Comparison of ENCODE assay signal across 2 cellular contexts in genomic region chr12:102429755-102430154, GRCh38.
TF ChIP-seq lines count a peak whose summit lies in the region.

No MANE protein-coding gene starts in this region.

TF ChIP-seq in K562, 482 proteins besides CTCF, POLR2A, EP300 and RAD21 (continued from another document and continues in another):
- TF ChIP-seq ZNF639 (CRISPR knock-in tag; conservative IDR thresholded peaks at IDR 0.05 in 1 of 2, IDR thresholded peaks at IDR 0.05 in 1 of 2) (peak in 1 of 2 experiments; percentile 52; a peak in 1 of 4 replicates), GABPA (tag; conservative IDR thresholded peaks at IDR 0.05; ENCODE audit: low read depth) (peak; percentile 35; the same call in 1 of the 2 replicates), GATA2 (CRISPR knock-in tag; IDR thresholded peaks at IDR 0.05) (no peak), CEBPB (tag; IDR thresholded peaks at IDR 0.05) (peak; percentile 62), JUND (IDR thresholded peaks at IDR 0.05; ENCODE audit: borderline replicate concordance, low read depth, low read length) (peak; percentile 37; the same call in 1 of the 2 replicates), JUND (tag; IDR thresholded peaks at IDR 0.05; ENCODE audit: borderline replicate concordance, low read depth, low read length) (peak; percentile 67; the same call in 1 of the 3 replicates), EHMT2 (IDR thresholded peaks at IDR 0.05) (0 out of 2 replicates have a peak, but pooled peaks have one; percentile 57), NR2C2 (CRISPR knock-in tag; IDR thresholded peaks at IDR 0.05) (no peak), NR2C2 (tag; IDR thresholded peaks at IDR 0.05) (peak; percentile 73; the same call in 1 of the 2 replicates), SMAD4 (CRISPR knock-in tag; conservative IDR thresholded peaks at IDR 0.05) (peak; percentile 85), ZNF584 (CRISPR knock-in tag; IDR thresholded peaks at IDR 0.05; ENCODE audit: low read depth) (peak; percentile 83; the same call in 1 of the 2 replicates), CBX1 (IDR thresholded peaks at IDR 0.05; ENCODE audit: low read depth) (no peak), TBL1XR1 (IDR thresholded peaks at IDR 0.05; ENCODE audit: low read length in 2 of 2) (peak in 1 of 2 experiments; percentile 72; a peak in 1 of 4 replicates), CCNT2 (IDR thresholded peaks at IDR 0.05; ENCODE audit: borderline replicate concordance, extremely low read depth, insufficient read length, low read depth, low read length) (peak; percentile 19), ZNF76 (CRISPR knock-in tag; IDR thresholded peaks at IDR 0.05; ENCODE audit: borderline replicate concordance) (peak; percentile 36; the same call in 1 of the 2 replicates), PBX2 (CRISPR knock-in tag; IDR thresholded peaks at IDR 0.05; ENCODE audit: low read depth) (no peak), PBX2 (tag; conservative IDR thresholded peaks at IDR 0.05; ENCODE audit: low read depth) (peak; percentile 55; the same call in 1 of the 2 replicates), MTA3 (IDR thresholded peaks at IDR 0.05; ENCODE audit: borderline replicate concordance) (0 out of 2 replicates have a peak, but pooled peaks have one; percentile 21), POU5F1 (IDR thresholded peaks at IDR 0.05; ENCODE audit: borderline replicate concordance, low read depth, low read length, partially characterized antibody) (no peak), NCOA1 (IDR thresholded peaks at IDR 0.05; ENCODE audit: low read depth) (peak; percentile 49; the same call in 1 of the 2 replicates), RNF2 (IDR thresholded peaks at IDR 0.05) (peak; percentile 65; the same call in 1 of the 2 replicates), NR2F6 (CRISPR knock-in tag; IDR thresholded peaks at IDR 0.05) (no peak), ZNF324 (CRISPR knock-in tag; IDR thresholded peaks at IDR 0.05) (no peak), E2F1 (CRISPR knock-in tag; IDR thresholded peaks at IDR 0.05) (no peak), ZNF311 (CRISPR knock-in tag; IDR thresholded peaks at IDR 0.05) (0 out of 2 replicates have a peak, but pooled peaks have one; percentile 12), NFRKB (IDR thresholded peaks at IDR 0.05; ENCODE audit: low read depth) (0 out of 2 replicates have a peak, but pooled peaks have one; percentile 80), SOX6 (IDR thresholded peaks at IDR 0.05) (0 out of 2 replicates have a peak, but pooled peaks have one; percentile 37), ZNF589 (CRISPR knock-in tag; IDR thresholded peaks at IDR 0.05; ENCODE audit: low read depth) (peak; percentile 65; the same call in 1 of the 2 replicates), TFAP4 (CRISPR knock-in tag; IDR thresholded peaks at IDR 0.05; ENCODE audit: borderline replicate concordance) (0 out of 2 replicates have a peak, but pooled peaks have one; percentile 23)

TF ChIP-seq in WTC11, 78 proteins besides CTCF, POLR2A, EP300 and RAD21 (continued from another document):
- TF ChIP-seq AR (CRISPR knock-in tag; IDR thresholded peaks at IDR 0.05) = no peak
- no peak for TF ChIP-seq ATF2 (CRISPR knock-in tag; IDR thresholded peaks at IDR 0.05; ENCODE audit: borderline replicate concordance, low read depth)
- no peak for TF ChIP-seq CDX4 (CRISPR knock-in tag; IDR thresholded peaks at IDR 0.05; ENCODE audit: borderline replicate concordance)
- no peak for TF ChIP-seq GABPB1 (CRISPR knock-in tag; IDR thresholded peaks at IDR 0.05)
- TF ChIP-seq JAZF1 (CRISPR knock-in tag; IDR thresholded peaks at IDR 0.05) = no peak
- TF ChIP-seq ZNF263 (CRISPR knock-in tag; IDR thresholded peaks at IDR 0.05; ENCODE audit: low read depth) = no peak
- TF ChIP-seq USF1 (CRISPR knock-in tag; IDR thresholded peaks at IDR 0.05) = no peak
- TF ChIP-seq PRDM15 (CRISPR knock-in tag; IDR thresholded peaks at IDR 0.05) = no peak
- no peak for TF ChIP-seq MYBL2 (CRISPR knock-in tag; IDR thresholded peaks at IDR 0.05)
- no peak for TF ChIP-seq SOX15 (CRISPR knock-in tag; IDR thresholded peaks at IDR 0.05)
- TF ChIP-seq ZNF671 (CRISPR knock-in tag; IDR thresholded peaks at IDR 0.05) = no peak
- no peak for TF ChIP-seq ZNF138 (CRISPR knock-in tag; conservative IDR thresholded peaks at IDR 0.05)
- TF ChIP-seq ZNF317 (CRISPR knock-in tag; IDR thresholded peaks at IDR 0.05; ENCODE audit: borderline replicate concordance, low read depth) = no peak
- TF ChIP-seq ETV6 (CRISPR knock-in tag; IDR thresholded peaks at IDR 0.05) = no peak
- no peak for TF ChIP-seq ZNF281 (CRISPR knock-in tag; IDR thresholded peaks at IDR 0.05)
- TF ChIP-seq ATF3 (CRISPR knock-in tag; conservative IDR thresholded peaks at IDR 0.05) = no peak
- TF ChIP-seq ZBTB21 (CRISPR knock-in tag; IDR thresholded peaks at IDR 0.05; ENCODE audit: borderline replicate concordance) = no peak
